ENCODE assay signal across 1 cellular context in the genomic region with DNA sequence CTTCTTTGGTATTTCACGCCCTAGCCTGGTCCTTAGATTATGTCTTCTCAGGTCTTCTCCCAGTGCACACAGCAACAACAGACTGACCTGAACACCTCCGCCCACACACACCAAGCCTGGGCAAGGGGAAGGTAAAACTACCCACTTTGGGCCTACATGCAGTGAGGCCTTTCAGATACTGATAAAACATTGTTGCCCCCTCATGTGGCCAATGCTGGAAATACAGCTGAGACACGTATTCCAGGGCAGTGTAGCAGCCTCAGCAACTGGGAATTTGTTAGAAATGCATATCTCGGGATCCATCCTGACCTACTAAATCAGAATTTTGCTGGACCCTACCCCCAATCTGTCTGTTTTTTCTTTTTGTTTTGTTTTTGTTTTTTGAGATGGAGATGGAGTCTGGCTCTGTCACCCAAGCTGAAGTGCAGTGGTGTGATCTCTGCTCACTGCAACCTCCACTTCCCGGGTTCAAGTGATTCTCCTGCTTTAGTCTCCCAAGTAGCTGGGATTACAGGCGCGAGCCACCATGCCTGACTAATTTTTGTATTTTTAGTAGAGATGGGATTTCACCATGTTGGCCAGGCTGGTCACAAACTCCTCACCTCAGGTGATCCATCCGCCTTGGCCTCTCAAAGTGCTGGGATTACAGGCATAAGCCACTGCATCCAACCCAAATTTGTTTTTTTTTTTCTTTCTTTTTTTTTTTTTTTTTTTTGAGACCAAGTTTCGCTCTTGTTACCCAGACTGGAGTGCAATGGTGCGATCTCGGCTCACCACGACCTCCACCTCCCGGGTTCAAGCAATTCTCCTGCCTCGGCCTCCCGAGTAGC.
TF ChIP-seq lines count a peak whose summit lies in the region.

No MANE protein-coding gene starts in this region.

TF ChIP-seq in HepG2, 621 proteins besides CTCF, POLR2A, EP300 and RAD21 (continued from another document):
- TF ChIP-seq, protein P1, sequence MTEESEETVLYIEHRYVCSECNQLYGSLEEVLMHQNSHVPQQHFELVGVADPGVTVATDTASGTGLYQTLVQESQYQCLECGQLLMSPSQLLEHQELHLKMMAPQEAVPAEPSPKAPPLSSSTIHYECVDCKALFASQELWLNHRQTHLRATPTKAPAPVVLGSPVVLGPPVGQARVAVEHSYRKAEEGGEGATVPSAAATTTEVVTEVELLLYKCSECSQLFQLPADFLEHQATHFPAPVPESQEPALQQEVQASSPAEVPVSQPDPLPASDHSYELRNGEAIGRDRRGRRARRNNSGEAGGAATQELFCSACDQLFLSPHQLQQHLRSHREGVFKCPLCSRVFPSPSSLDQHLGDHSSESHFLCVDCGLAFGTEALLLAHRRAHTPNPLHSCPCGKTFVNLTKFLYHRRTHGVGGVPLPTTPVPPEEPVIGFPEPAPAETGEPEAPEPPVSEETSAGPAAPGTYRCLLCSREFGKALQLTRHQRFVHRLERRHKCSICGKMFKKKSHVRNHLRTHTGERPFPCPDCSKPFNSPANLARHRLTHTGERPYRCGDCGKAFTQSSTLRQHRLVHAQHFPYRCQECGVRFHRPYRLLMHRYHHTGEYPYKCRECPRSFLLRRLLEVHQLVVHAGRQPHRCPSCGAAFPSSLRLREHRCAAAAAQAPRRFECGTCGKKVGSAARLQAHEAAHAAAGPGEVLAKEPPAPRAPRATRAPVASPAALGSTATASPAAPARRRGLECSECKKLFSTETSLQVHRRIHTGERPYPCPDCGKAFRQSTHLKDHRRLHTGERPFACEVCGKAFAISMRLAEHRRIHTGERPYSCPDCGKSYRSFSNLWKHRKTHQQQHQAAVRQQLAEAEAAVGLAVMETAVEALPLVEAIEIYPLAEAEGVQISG (CRISPR knock-in tag; IDR thresholded peaks at IDR 0.05) = 0 out of 2 replicates have a peak, but pooled peaks have one; percentile 31
- peak; percentile 39; the same call in 1 of the 2 replicates for TF ChIP-seq GATAD1 (CRISPR knock-in tag; IDR thresholded peaks at IDR 0.05)
- 0 out of 2 replicates have a peak, but pooled peaks have one; percentile 36 for TF ChIP-seq ZNF605 (CRISPR knock-in tag; IDR thresholded peaks at IDR 0.05)
- TF ChIP-seq ERF (CRISPR knock-in tag; IDR thresholded peaks at IDR 0.05) = peak; percentile 68; the same call in 1 of the 2 replicates
- TF ChIP-seq ZNF614 (CRISPR knock-in tag; IDR thresholded peaks at IDR 0.05; ENCODE audit: borderline replicate concordance) = 0 out of 2 replicates have a peak, but pooled peaks have one; percentile 37
- TF ChIP-seq ZFY (CRISPR knock-in tag; IDR thresholded peaks at IDR 0.05) = peak; percentile 79
- TF ChIP-seq STAG1 (CRISPR knock-in tag; IDR thresholded peaks at IDR 0.05) = peak; percentile 67
- 0 out of 2 replicates have a peak, but pooled peaks have one; percentile 55 for TF ChIP-seq ZNF792 (CRISPR knock-in tag; IDR thresholded peaks at IDR 0.05)
- TF ChIP-seq MXD4 (CRISPR knock-in tag; IDR thresholded peaks at IDR 0.05) = peak; percentile 47; the same call in 1 of the 2 replicates
